Comparison of ENCODE assay signal across 14 cellular contexts in genomic region chr2:46716806-46717732, GRCh38. TPM values are rescaled to one million over a fixed set of nuclear protein-coding genes. Genes with fewer than 3 reads are reported as not detected.
DNase-seq lines count a peak whose midpoint lies in the region; ATAC-seq and TF ChIP-seq lines count a peak whose summit lies in the region.
"Had no signal": no experiment of that assay in that cellular context is flagged by ENCODE, and none has a peak within 500 bp of the region (broad histone marks: within the 10 kb centered on the region; RNA-seq: fewer than 3 reads in every experiment).

No MANE protein-coding gene starts in this region.

- H3K36me3 ChIP-seq in osteoblast (ENCODE audit: insufficient read depth, low read length): peaks cover 21% of the 10 kb centered on the region
- H3K36me3 ChIP-seq in mammary epithelial cell (ENCODE audit: insufficient read depth, low read length): peaks cover 2% of the 10 kb centered on the region
- H3K36me3 ChIP-seq: upper lobe of left lung had no signal

- H3K9me3 ChIP-seq in osteoblast (ENCODE audit: low read depth, low read length): no peaks in the 10 kb centered on the region
- peaks cover 4% of the 10 kb centered on the region for H3K9me3 ChIP-seq in mammary epithelial cell (replicated peaks; ENCODE audit: insufficient read depth, low read length)

- TF ChIP-seq CTCF in AG09319 (IDR thresholded peaks at IDR 0.05; ENCODE audit: low read depth, low read length) (no peak), osteoblast (IDR thresholded peaks at IDR 0.05; ENCODE audit: extremely low read depth, low read depth, low read length) (no peak), mammary epithelial cell (conservative IDR thresholded peaks at IDR 0.05 in 1 of 2, IDR thresholded peaks at IDR 0.05 in 1 of 2; ENCODE audit: extremely low read depth in 1 of 2, insufficient read depth in 1 of 2, low read depth in 1 of 2, low read length in 2 of 2) (no peak)

- BruUV-seq in mammary epithelial cell (replicated peaks; lab: Mats Ljungman, UMichigan): no TSS peak

- H3K4me3 ChIP-seq in osteoblast (ENCODE audit: insufficient read depth, low read length): peak overlapping the region; percentile 57
- no peak overlapping the region for H3K4me3 ChIP-seq in mammary epithelial cell (replicated peaks in 1 of 3; ENCODE audit: insufficient read depth in 1 of 3, low read depth in 2 of 3, low read length in 3 of 3)
- H3K4me3 ChIP-seq: upper lobe of left lung had no signal

- no peak overlapping the region for H3K9ac ChIP-seq in mammary epithelial cell (ENCODE audit: insufficient read depth, low read length)

- in situ Hi-C loops in mammary epithelial cell (cut with MboI; ENCODE audit: low sequenced_read_pairs in 2 of 2): no loop called here
- in situ Hi-C loops in G401 (cut with HindIII; ENCODE audit: low sequenced_read_pairs): no loop called here

- H3K4me1 ChIP-seq in osteoblast (ENCODE audit: insufficient read depth, low read length) (peaks cover 72% of the 10 kb centered on the region), mammary epithelial cell (ENCODE audit: insufficient read depth, low read length) (peaks cover 13% of the 10 kb centered on the region)

- H4K20me1 ChIP-seq in osteoblast (ENCODE audit: insufficient read depth, low read length) (peaks cover 74% of the 10 kb centered on the region), mammary epithelial cell (ENCODE audit: insufficient read depth, low read length) (no peaks in the 10 kb centered on the region)

- CTCF ChIA-PET in mammary epithelial cell (lab: Charles Lee; ENCODE audit: low non-redundant PET): no interaction called here

- 86% methylated on average over 11 of the region's 11 CpGs for WGBS in mammary epithelial cell (ENCODE audit: low coverage, missing lambda C conversion rate)

- no peak overlapping the region for H2AFZ ChIP-seq in osteoblast (ENCODE audit: low read length)
- H2AFZ ChIP-seq in mammary epithelial cell (ENCODE audit: low read depth, low read length): no peak overlapping the region

- H3K4me2 ChIP-seq in osteoblast (ENCODE audit: insufficient read depth, low read length) (peak overlapping the region; percentile 81), mammary epithelial cell (ENCODE audit: insufficient read depth, low read depth, low read length) (no peak overlapping the region)

- peak overlapping the region; percentile 92 for H3K27ac ChIP-seq in osteoblast (ENCODE audit: low read depth, low read length)
- no peak overlapping the region for H3K27ac ChIP-seq in mammary epithelial cell (ENCODE audit: insufficient read depth, low read depth, low read length)

- intact Hi-C loops in mammary epithelial cell (cut with micrococcal nuclease): no loop called here

- H3K79me2 ChIP-seq in osteoblast (ENCODE audit: insufficient read depth, low read length) (peaks cover 99% of the 10 kb centered on the region), mammary epithelial cell (ENCODE audit: insufficient read depth, low read length) (peaks cover 88% of the 10 kb centered on the region)

- ATAC-seq in HG02973 (IDR thresholded peaks at IDR 0.05; ENCODE audit: unreplicated experiment): no peak

- peak; percentile 54 for DNase-seq in AG09319 (ENCODE audit: extremely low read depth, low read depth)
- peak; percentile 72 for DNase-seq in MV-4-11 (lab: John Stamatoyannopoulos, UW)
- peak; percentile 42 for DNase-seq in brain pericyte (ENCODE audit: low read depth, low spot score)
- no peak for DNase-seq in osteoblast (ENCODE audit: insufficient read length, low spot score, missing footprints)
- no peak for DNase-seq in NAMALWA (ENCODE audit: low spot score)
- DNase-seq in mammary epithelial cell: no peak
- DNase-seq in G401 (ENCODE audit: low spot score): no peak
- DNase-seq: activated naive CD8-positive, alpha-beta T cell treated with anti-CD3 and anti-CD28 coated beads, Interleukin-2, amount 10 ng/mL, durations not matched to agents 7 days and 5 days; AML-193; effector CD8-positive, alpha-beta T cell; hypothalamus; NCI-H2081 treated with DMSO at 0.1 percent for 48 hours; upper lobe of left lung had no signal

- no peaks in the 10 kb centered on the region for H3K27me3 ChIP-seq in osteoblast (ENCODE audit: insufficient read depth, low read length)
- H3K27me3 ChIP-seq in mammary epithelial cell (ENCODE audit: insufficient read depth, low read length): no peaks in the 10 kb centered on the region
- H3K27me3 ChIP-seq: upper lobe of left lung had no signal

- dilution Hi-C loops in mammary epithelial cell (cut with HindIII; ENCODE audit: low sequenced_read_pairs): loop anchor here (5.0 kb wide), 1 partner anchor 80 kb away; no protein-coding TSS in a partner anchor

RNA-seq across cellular contexts. Expression of gene SOCS5, which starts 18.0 kb away (rescaled TPM):
- total RNA-seq in osteoblast (124 and 136 TPM in 2 replicates), mammary epithelial cell (10 to 100 TPM in 1 of 2 donors, 1 to 10 TPM in 1; 9.3 to 21.5 TPM)
- polyA plus RNA-seq in mammary epithelial cell: 6.7 TPM
- polyA minus RNA-seq in mammary epithelial cell: 14.8 TPM
- 15.6 and 19.8 TPM in 2 replicates for total RNA-seq in G401 (2014; rRNA removed; shearing (Covaris generic))

Comparison
In these comparisons a context has a peak if more than half of its experiments do, and no peak if none do; other contexts are left out.
1. DNase-seq: peak in AG09319 (single experiment), MV-4-11 (single experiment) and brain pericyte (single experiment); none in osteoblast (single experiment), NAMALWA (single experiment), mammary epithelial cell (single experiment) and G401 (single experiment).